Comparison of ENCODE assay signal across 8 cellular contexts in the genomic region with DNA sequence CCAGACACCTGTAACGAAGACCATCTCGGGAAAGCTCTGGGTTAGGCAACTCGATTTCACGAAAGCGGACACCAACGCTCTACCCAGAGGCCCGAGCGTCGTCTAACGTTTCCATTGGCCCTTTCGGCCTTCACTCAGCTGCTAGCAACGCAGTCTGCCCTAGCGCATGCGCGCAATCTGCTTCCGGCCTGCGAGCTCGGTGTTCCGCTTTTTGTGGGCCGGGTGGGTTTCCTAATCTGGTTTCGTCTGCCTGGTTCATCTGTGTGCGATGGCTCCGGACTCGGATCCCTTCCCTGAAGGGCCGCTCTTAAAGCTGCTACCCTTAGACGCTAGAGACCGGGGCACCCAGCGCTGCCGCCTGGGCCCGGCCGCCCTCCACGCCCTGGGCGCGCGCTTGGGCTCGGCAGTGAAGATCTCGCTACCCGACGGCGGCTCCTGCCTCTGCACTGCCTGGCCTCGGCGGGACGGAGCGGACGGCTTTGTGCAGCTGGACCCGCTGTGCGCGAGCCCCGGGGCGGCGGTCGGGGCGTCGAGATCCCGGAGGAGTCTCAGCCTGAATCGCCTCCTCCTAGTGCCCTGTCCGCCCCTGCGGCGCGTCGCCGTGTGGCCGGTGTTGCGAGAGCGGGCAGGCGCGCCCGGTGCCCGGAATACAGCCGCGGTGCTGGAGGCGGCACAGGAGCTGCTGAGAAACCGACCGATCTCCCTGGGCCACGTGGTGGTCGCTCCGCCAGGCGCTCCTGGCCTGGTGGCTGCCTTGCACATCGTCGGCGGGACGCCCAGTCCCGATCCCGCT. TPM values are rescaled to one million over a fixed set of nuclear protein-coding genes. Genes with fewer than 3 reads are reported as not detected.
A peak's percentile ranks its signal among the peaks of the same experiment; 100 is the strongest.
DNase-seq lines count a peak whose midpoint lies in the region; ATAC-seq and TF ChIP-seq lines count a peak whose summit lies in the region.

No MANE protein-coding gene starts in this region.

- H3K9ac ChIP-seq in endodermal cell (ENCODE audit: extremely low read depth, low read length, poor library complexity, severe bottlenecking) (peak overlapping the region; percentile 74), mesendoderm (ENCODE audit: low read length) (peak overlapping the region; percentile 92)

- H3K9me3 ChIP-seq in endodermal cell (ENCODE audit: control insufficient read depth, low read length), result no peaks in the 10 kb centered on the region

- no peak overlapping the region for H4K8ac ChIP-seq in mesendoderm (ENCODE audit: low read depth, low read length)

- H3K4me1 ChIP-seq in endodermal cell (ENCODE audit: control insufficient read depth, insufficient read depth, low read length) (peaks cover 6% of the 10 kb centered on the region), mesendoderm (ENCODE audit: control insufficient read depth, low read depth, low read length) (no peaks in the 10 kb centered on the region)

- peak overlapping the region; percentile 96 for H3K56ac ChIP-seq in mesendoderm (ENCODE audit: low read length)

- no peak overlapping the region for H2BK120ac ChIP-seq in mesendoderm (ENCODE audit: low read depth, low read length)

- peak overlapping the region; percentile 37 for H3K4ac ChIP-seq in mesendoderm (ENCODE audit: low read depth, low read length)

- peak overlapping the region; percentile 100 for H3K4me2 ChIP-seq in mesendoderm (ENCODE audit: low read length)

- no peak overlapping the region for H2BK15ac ChIP-seq in mesendoderm (replicated peaks; ENCODE audit: low read depth)

- H3K27ac Mint-ChIP-seq in endodermal cell, result peak overlapping the region; percentile 86

- peak overlapping the region; percentile 34 for H3K18ac ChIP-seq in mesendoderm (ENCODE audit: low read length)

- DNase-seq in Caki2 (ENCODE audit: low read depth) (peak; percentile 90), HUDEP-2 (lab: John Stamatoyannopoulos, UW; ENCODE audit: unreplicated experiment in 76 of 76) (peak in 75 of 76 experiments; percentile 55 to 95 (median 89)), NOMO-1 treated with dmso at 0.1 percent for 144 hours (lab: John Stamatoyannopoulos, UW; ENCODE audit: unreplicated experiment) (peak; percentile 97), endodermal cell (peak; percentile 98), mesendoderm (peak; percentile 99)
- peak; percentile 89 for DNase-seq in activated CD8-positive, alpha-beta memory T cell treated with anti-CD3 and anti-CD28 coated beads, Interleukin-2, amount 50 U/mL, for 1 hour (ENCODE audit: extremely low read depth)
- DNase-seq in stimulated activated CD8-positive, alpha-beta memory T cell treated with anti-CD3 and anti-CD28 coated beads, Interleukin-12 subunit alpha, Interleukin-12 subunit beta, amount 100 ng/mL, for 4 hours (ENCODE audit: low read depth), result peak; percentile 90

- peaks cover 14% of the 10 kb centered on the region for H3K4me1 Mint-ChIP-seq in endodermal cell

- peaks cover 14% of the 10 kb centered on the region for H3K36me3 Mint-ChIP-seq in endodermal cell (ENCODE audit: low read depth)

- H3K79me1 ChIP-seq in mesendoderm (ENCODE audit: low read length), result peaks cover 7% of the 10 kb centered on the region

- no peak for TF ChIP-seq CTCF in endodermal cell (conservative IDR thresholded peaks at IDR 0.05)

- in situ Hi-C loops in Caki2 (cut with HindIII; ENCODE audit: low pct_unique_long_range_greater_than_20kb, low sequenced_read_pairs), result no loop called here

- 0% methylated on average over 35 to 84 of the region's 84 CpGs for WGBS in endodermal cell (ENCODE audit: insufficient coverage in 1 of 2, insufficient read length in 1 of 2), 2 experiments
- WGBS in mesendoderm (ENCODE audit: extremely low coverage, insufficient coverage, low lambda C conversion rate), result no CpG with 5 or more reads among the region's 84 CpGs

- no peak overlapping the region for H2AK5ac ChIP-seq in mesendoderm (ENCODE audit: low read length)

- H3K27me3 ChIP-seq in endodermal cell (ENCODE audit: control insufficient read depth, insufficient read depth, low read length, poor library complexity, severe bottlenecking), result no peaks in the 10 kb centered on the region
- no peaks in the 10 kb centered on the region for H3K27me3 ChIP-seq in mesendoderm (ENCODE audit: insufficient read depth, low read length, poor library complexity)

- H4K5ac ChIP-seq in mesendoderm (ENCODE audit: low read length), result no peak overlapping the region

- peaks cover 7% of the 10 kb centered on the region for H3K27me3 Mint-ChIP-seq in endodermal cell (ENCODE audit: insufficient read depth)

- H3K27ac ChIP-seq in endodermal cell (ENCODE audit: low read depth, low read length) (peak overlapping the region; percentile 87), mesendoderm (ENCODE audit: low read depth, low read length) (peak overlapping the region; percentile 86)

- peak overlapping the region; percentile 99 for H3K23ac ChIP-seq in mesendoderm (ENCODE audit: low read length)

- peak overlapping the region; percentile 93 for H3K4me3 ChIP-seq in endodermal cell (ENCODE audit: low read length)
- H3K4me3 ChIP-seq in mesendoderm (ENCODE audit: low read length), result peak overlapping the region; percentile 92

- ATAC-seq in GM21390 (IDR thresholded peaks at IDR 0.05; ENCODE audit: unreplicated experiment), result peak; percentile 88

- H3K79me2 ChIP-seq in mesendoderm (ENCODE audit: control insufficient read depth, insufficient read depth, low read length), result peaks cover 19% of the 10 kb centered on the region

- H2BK5ac ChIP-seq in mesendoderm (ENCODE audit: low read length), result peak overlapping the region; percentile 17

- H3K9me3 Mint-ChIP-seq in endodermal cell, result no peaks in the 10 kb centered on the region

- H3K36me3 ChIP-seq in endodermal cell (ENCODE audit: control insufficient read depth, insufficient read depth, low read length), result peaks cover 21% of the 10 kb centered on the region
- H3K36me3 ChIP-seq in mesendoderm (ENCODE audit: control insufficient read depth, insufficient read depth, low read length), result peaks cover 3% of the 10 kb centered on the region

- peak overlapping the region; percentile 85 for H3K4me3 Mint-ChIP-seq in endodermal cell

RNA-seq across cellular contexts. Expression of a gene that starts 24.0 kb away (rescaled TPM):
- 7.6 and 22.0 TPM in 2 replicates for total RNA-seq in Caki2 (2014; rRNA removed; shearing (Covaris generic); ENCODE audit: low replicate concordance)
- 10 to 100 TPM; 35.2 to 83.4 TPM for total RNA-seq in endodermal cell
- polyA plus RNA-seq in endodermal cell (2013, experiment 1 of 2), result 33.7 TPM
- 43.5 TPM for polyA plus RNA-seq in endodermal cell (2013, experiment 2 of 2)
- 24.2 TPM for polyA plus RNA-seq in mesendoderm (2013, experiment 1 of 2)
- polyA plus RNA-seq in mesendoderm (2013, experiment 2 of 2), result 21.6 TPM

Comparison
In these comparisons a context has a peak if more than half of its experiments do, and no peak if none do; other contexts are left out.
1. Peak in every context shown above with its lines: DNase-seq, ATAC-seq, H3K4me3 ChIP-seq and H3K27ac ChIP-seq.